In genomic region chr12:49092086-49092815, GRCh38 we compare ENCODE assay signal across 1 cellular context.
TF ChIP-seq lines count a peak whose summit lies in the region.

No MANE protein-coding gene starts in this region.

TF ChIP-seq in GM12878, 131 proteins besides CTCF, POLR2A, EP300 and RAD21:
- TF ChIP-seq MTA3 (IDR thresholded peaks at IDR 0.05; ENCODE audit: borderline replicate concordance, low read length) (no peak), YY1 (IDR thresholded peaks at IDR 0.05; ENCODE audit: low read depth, low read length) (0 out of 2 replicates have a peak, but pooled peaks have one; percentile 21), IKZF2 (IDR thresholded peaks at IDR 0.05) (peak in 1 of 2 experiments; percentile 32; a peak in 1 of 4 replicates), EGR1 (IDR thresholded peaks at IDR 0.05; ENCODE audit: borderline replicate concordance in 1 of 2, low read depth in 2 of 2, low read length in 2 of 2) (peak in 1 of 2 experiments; percentile 80; a peak in 2 of 3 replicates), CHD1 (IDR thresholded peaks at IDR 0.05; ENCODE audit: low read depth, low read length) (no peak), YBX1 (IDR thresholded peaks at IDR 0.05) (no peak), TCF12 (IDR thresholded peaks at IDR 0.05; ENCODE audit: low read depth, low read length) (0 out of 2 replicates have a peak, but pooled peaks have one; percentile 20), RB1 (IDR thresholded peaks at IDR 0.05; ENCODE audit: borderline replicate concordance) (0 out of 2 replicates have a peak, but pooled peaks have one; percentile 23), NR2F1 (conservative IDR thresholded peaks at IDR 0.05) (0 out of 2 replicates have a peak, but pooled peaks have one; percentile 20), IKZF1 (conservative IDR thresholded peaks at IDR 0.05) (peak; percentile 53)
